Comparison of ENCODE assay signal across 2 cellular contexts in genomic region chr17:75126954-75127353, GRCh38.
A peak's percentile ranks its signal among the peaks of the same experiment; 100 is the strongest.
TF ChIP-seq lines count a peak whose summit lies in the region.

No MANE protein-coding gene starts in this region.

TF ChIP-seq in HEK293, 187 proteins besides CTCF, POLR2A, EP300 and RAD21:
- TF ChIP-seq ZNF10 (tag by site-specific recombination; IDR thresholded peaks at IDR 0.05) (no peak), ZNF121 (tag by site-specific recombination; IDR thresholded peaks at IDR 0.05) (peak; percentile 74; the same call in 1 of the 2 replicates), ZNF677 (tag by site-specific recombination; IDR thresholded peaks at IDR 0.05) (no peak), ZNF664 (tag by site-specific recombination; IDR thresholded peaks at IDR 0.05) (peak; percentile 38; the same call in 1 of the 2 replicates), ZNF548 (tag by site-specific recombination; IDR thresholded peaks at IDR 0.05) (no peak), ZNF76 (tag by site-specific recombination; IDR thresholded peaks at IDR 0.05; ENCODE audit: borderline replicate concordance, low read depth) (no peak), AEBP2 (tag by site-specific recombination; IDR thresholded peaks at IDR 0.05; ENCODE audit: borderline replicate concordance) (no peak)
- TF ChIP-seq, protein P1, sequence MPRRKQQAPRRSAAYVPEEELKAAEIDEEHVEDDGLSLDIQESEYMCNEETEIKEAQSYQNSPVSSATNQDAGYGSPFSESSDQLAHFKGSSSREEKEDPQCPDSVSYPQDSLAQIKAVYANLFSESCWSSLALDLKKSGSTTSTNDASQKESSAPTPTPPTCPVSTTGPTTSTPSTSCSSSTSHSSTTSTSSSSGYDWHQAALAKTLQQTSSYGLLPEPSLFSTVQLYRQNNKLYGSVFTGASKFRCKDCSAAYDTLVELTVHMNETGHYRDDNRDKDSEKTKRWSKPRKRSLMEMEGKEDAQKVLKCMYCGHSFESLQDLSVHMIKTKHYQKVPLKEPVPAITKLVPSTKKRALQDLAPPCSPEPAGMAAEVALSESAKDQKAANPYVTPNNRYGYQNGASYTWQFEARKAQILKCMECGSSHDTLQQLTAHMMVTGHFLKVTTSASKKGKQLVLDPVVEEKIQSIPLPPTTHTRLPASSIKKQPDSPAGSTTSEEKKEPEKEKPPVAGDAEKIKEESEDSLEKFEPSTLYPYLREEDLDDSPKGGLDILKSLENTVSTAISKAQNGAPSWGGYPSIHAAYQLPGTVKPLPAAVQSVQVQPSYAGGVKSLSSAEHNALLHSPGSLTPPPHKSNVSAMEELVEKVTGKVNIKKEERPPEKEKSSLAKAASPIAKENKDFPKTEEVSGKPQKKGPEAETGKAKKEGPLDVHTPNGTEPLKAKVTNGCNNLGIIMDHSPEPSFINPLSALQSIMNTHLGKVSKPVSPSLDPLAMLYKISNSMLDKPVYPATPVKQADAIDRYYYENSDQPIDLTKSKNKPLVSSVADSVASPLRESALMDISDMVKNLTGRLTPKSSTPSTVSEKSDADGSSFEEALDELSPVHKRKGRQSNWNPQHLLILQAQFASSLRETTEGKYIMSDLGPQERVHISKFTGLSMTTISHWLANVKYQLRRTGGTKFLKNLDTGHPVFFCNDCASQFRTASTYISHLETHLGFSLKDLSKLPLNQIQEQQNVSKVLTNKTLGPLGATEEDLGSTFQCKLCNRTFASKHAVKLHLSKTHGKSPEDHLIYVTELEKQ (tag by site-specific recombination; IDR thresholded peaks at IDR 0.05; ENCODE audit: borderline replicate concordance) = no peak

TF ChIP-seq in HepG2, 621 proteins besides CTCF, POLR2A, EP300 and RAD21:
- peak; percentile 57 for TF ChIP-seq ZNF121 (CRISPR knock-in tag; IDR thresholded peaks at IDR 0.05)
- TF ChIP-seq HNF1B (CRISPR knock-in tag; IDR thresholded peaks at IDR 0.05) = no peak
